14 cellular contexts compared by ENCODE assay signal in genomic region chr2:67486041-67486796, GRCh38.
DNase-seq lines count a peak whose midpoint lies in the region; FAIRE-seq and TF ChIP-seq lines count a peak whose summit lies in the region.
"Had no signal": no experiment of that assay in that cellular context is flagged by ENCODE, and none has a peak within 500 bp of the region (broad histone marks: within the 10 kb centered on the region; RNA-seq: fewer than 3 reads in every experiment).

No MANE protein-coding gene starts in this region.

- WGBS in GM23248 (ENCODE audit: low coverage in 1 of 2, low lambda C conversion rate in 2 of 2, missing lambda C conversion rate in 2 of 2), 2 experiments, result 100% methylated on average over 1 of the region's 1 CpG

- DNase-seq in GM23248, result peak; percentile 6
- DNase-seq in RPMI7951 (ENCODE audit: low read depth), result peak; percentile 15
- DNase-seq in fibroblast of mammary gland (ENCODE audit: low read depth), result peak; percentile 46
- DNase-seq in mucosa of gallbladder (ENCODE audit: low spot score), result peak; percentile 37
- DNase-seq in NCI-H1092 (lab: John Stamatoyannopoulos, UW), result no peak
- DNase-seq in activated CD4-positive, alpha-beta T cell treated with anti-CD3 and anti-CD28 coated beads, Interleukin-2, amount 50 U/mL, for 48 hours, result no peak
- no peak for DNase-seq in NCI-H2227 treated with DMSO at 0.1 percent for 48 hours (lab: John Stamatoyannopoulos, UW)
- no peak for DNase-seq in GM19239 (ENCODE audit: insufficient read length, low spot score)
- DNase-seq: amygdala; CD8-positive, alpha-beta memory T cell; effector CD8-positive, alpha-beta T cell; hippocampal formation; NCI-H187 had no signal

- no peaks in the 10 kb centered on the region for H3K27me3 ChIP-seq in GM23248 (replicated peaks; ENCODE audit: insufficient read depth)

- H4K20me1 ChIP-seq in GM23248 (ENCODE audit: insufficient read depth), result no peaks in the 10 kb centered on the region

- no peak for FAIRE-seq in GM19239 (lab: Jason Lieb, UNC)

- H3K9me3 ChIP-seq in GM23248 (ENCODE audit: low read depth), result no peaks in the 10 kb centered on the region
- H3K9me3 ChIP-seq: thoracic aorta had no signal

- H3K4me2 ChIP-seq in GM23248 (ENCODE audit: unreplicated experiment), result no peak overlapping the region

- H3K4me1 ChIP-seq in GM23248 (ENCODE audit: insufficient read depth), result no peaks in the 10 kb centered on the region

- no peaks in the 10 kb centered on the region for H3K36me3 ChIP-seq in GM23248 (ENCODE audit: low read depth)
- H3K36me3 ChIP-seq: thoracic aorta had no signal

- in situ Hi-C loops in GM23248 (cut with MboI), result no loop called here

- H3F3A ChIP-seq in GM23248 (ENCODE audit: insufficient read depth), result no peaks in the 10 kb centered on the region

- no peak overlapping the region for H3K4me3 ChIP-seq in GM23248
- no peak overlapping the region for H3K4me3 ChIP-seq in fibroblast of mammary gland (ENCODE audit: control insufficient read depth, low read depth, low read length)
- H3K4me3 ChIP-seq: thoracic aorta had no signal

- no peaks in the 10 kb centered on the region for H3K9me2 ChIP-seq in GM23248 (ENCODE audit: insufficient read depth)

- no peak for TF ChIP-seq CTCF in fibroblast of mammary gland (conservative IDR thresholded peaks at IDR 0.05; ENCODE audit: control insufficient read depth, insufficient read depth, low read depth, low read length)

- H3K9ac ChIP-seq in GM23248, result no peak overlapping the region

- H2AFZ ChIP-seq in GM23248, result no peak overlapping the region

- no peak overlapping the region for H3K27ac ChIP-seq in GM23248
- H3K27ac ChIP-seq: thoracic aorta had no signal

- H3K79me2 ChIP-seq in GM23248 (ENCODE audit: insufficient read depth), result no peaks in the 10 kb centered on the region

Comparison
In these comparisons a context has a peak if more than half of its experiments do, and no peak if none do; other contexts are left out.
1. DNase-seq: peak in GM23248 (single experiment), RPMI7951 (single experiment), fibroblast of mammary gland (single experiment) and mucosa of gallbladder (single experiment); none in NCI-H1092 (single experiment), activated CD4-positive, alpha-beta T cell treated with anti-CD3 and anti-CD28 coated beads, Interleukin-2, amount 50 U/mL, for 48 hours (0 of 2), NCI-H2227 treated with DMSO at 0.1 percent for 48 hours (single experiment) and GM19239 (single experiment).